In the genomic region with DNA sequence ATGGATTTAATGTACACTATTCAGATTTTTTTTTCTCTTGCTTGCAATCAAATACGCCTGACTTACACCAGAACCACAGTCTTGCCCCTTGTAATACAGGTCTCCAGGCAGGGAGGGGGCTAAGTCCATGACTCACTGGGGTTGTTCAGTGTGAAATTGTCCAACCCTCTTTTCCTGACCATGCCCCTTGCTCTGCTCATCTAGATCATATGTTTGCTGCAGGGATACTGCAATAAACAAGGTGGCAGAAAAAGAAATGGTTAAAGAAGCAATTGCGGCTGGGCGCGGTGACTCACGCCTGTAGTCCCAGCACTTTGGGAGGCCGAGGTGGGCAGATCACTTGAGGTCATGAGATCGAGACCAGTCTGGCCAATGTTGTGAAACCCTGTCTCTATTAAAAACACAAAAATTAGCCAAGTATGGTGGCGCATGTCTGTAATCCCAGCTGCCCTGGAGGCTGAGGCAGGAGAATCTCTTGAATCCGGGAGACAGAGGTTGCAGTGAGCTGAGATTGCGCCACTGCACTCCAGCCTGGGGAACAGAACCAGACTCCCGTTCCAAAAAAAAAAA, we compare ENCODE assay signal across 28 cellular contexts.
"Had no signal": no experiment of that assay in that cellular context is flagged by ENCODE, and none has a peak within 500 bp of the region (broad histone marks: within the 10 kb centered on the region; RNA-seq: fewer than 3 reads in every experiment).

No MANE protein-coding gene starts in this region.

- H3K4me1 Mint-ChIP-seq: activated CD4-positive, alpha-beta memory T cell treated with anti-CD3 and anti-CD28 coated beads, Interleukin-2, amount 10 ng/mL, durations not matched to agents 7 days and 5 days; activated CD4-positive, alpha-beta T cell treated with anti-CD3 and anti-CD28 coated beads, Interleukin-2, amount 10 ng/mL, durations not matched to agents 7 days and 5 days; activated T-helper 17 cell treated with anti-CD3 and anti-CD28 coated beads, Interleukin-2, amount 50 U/mL, for 72 hours; WTC11 had no signal

- H3K4me3 ChIP-seq: Peyer's patch, SJCRH30 had no signal

- H3K4me3 Mint-ChIP-seq: activated CD4-positive, alpha-beta memory T cell treated with anti-CD3 and anti-CD28 coated beads, Interleukin-2, amount 10 ng/mL, durations not matched to agents 7 days and 5 days; activated CD4-positive, alpha-beta T cell treated with anti-CD3 and anti-CD28 coated beads, Interleukin-2, amount 10 ng/mL, durations not matched to agents 7 days and 5 days; activated naive CD4-positive, alpha-beta T cell treated with anti-CD3 and anti-CD28 coated beads for 36 hours; activated naive CD8-positive, alpha-beta T cell; activated T-helper 17 cell treated with anti-CD3 and anti-CD28 coated beads, Interleukin-2, amount 50 U/mL, for 72 hours; T-helper 1 cell treated with Interleukin-12 subunit alpha and Interleukin-12 subunit beta and Interleukin-4 antibody, amounts not matched to agents 30 μg/mL and 1 μg/mL, for 36 hours; WTC11 had no signal

- H3K36me3 ChIP-seq: Peyer's patch, SJCRH30 had no signal

- H3K9me3 ChIP-seq: Peyer's patch, SJCRH30 had no signal

- H3K36me3 Mint-ChIP-seq: activated naive CD8-positive, alpha-beta T cell; WTC11 had no signal

- H3K27ac ChIP-seq: Peyer's patch, RWPE1, SJCRH30 had no signal

- H3K9me3 Mint-ChIP-seq: activated CD4-positive, alpha-beta memory T cell treated with anti-CD3 and anti-CD28 coated beads, Interleukin-2, amount 10 ng/mL, durations not matched to agents 7 days and 5 days; activated CD4-positive, alpha-beta T cell treated with anti-CD3 and anti-CD28 coated beads, Interleukin-2, amount 10 ng/mL, durations not matched to agents 7 days and 5 days; activated naive CD4-positive, alpha-beta T cell treated with anti-CD3 and anti-CD28 coated beads for 36 hours; activated T-helper 17 cell treated with anti-CD3 and anti-CD28 coated beads, Interleukin-2, amount 50 U/mL, for 72 hours; T-helper 1 cell treated with Interleukin-12 subunit alpha and Interleukin-12 subunit beta and Interleukin-4 antibody, amounts not matched to agents 30 μg/mL and 1 μg/mL, for 36 hours had no signal

- H3K27me3 Mint-ChIP-seq: activated CD4-positive, alpha-beta memory T cell treated with anti-CD3 and anti-CD28 coated beads, Interleukin-2, amount 10 ng/mL, durations not matched to agents 7 days and 5 days; activated CD4-positive, alpha-beta T cell treated with anti-CD3 and anti-CD28 coated beads, Interleukin-2, amount 10 ng/mL, durations not matched to agents 7 days and 5 days had no signal

- H3K4me1 ChIP-seq: Peyer's patch, SJCRH30 had no signal

- H3K27ac Mint-ChIP-seq: activated CD4-positive, alpha-beta memory T cell treated with anti-CD3 and anti-CD28 coated beads, Interleukin-2, amount 10 ng/mL, durations not matched to agents 7 days and 5 days; activated CD4-positive, alpha-beta T cell treated with anti-CD3 and anti-CD28 coated beads, Interleukin-2, amount 10 ng/mL, durations not matched to agents 7 days and 5 days; activated naive CD4-positive, alpha-beta T cell treated with anti-CD3 and anti-CD28 coated beads for 36 hours; activated naive CD8-positive, alpha-beta T cell; activated T-helper 17 cell treated with anti-CD3 and anti-CD28 coated beads, Interleukin-2, amount 50 U/mL, for 72 hours; T-helper 1 cell treated with Interleukin-12 subunit alpha and Interleukin-12 subunit beta and Interleukin-4 antibody, amounts not matched to agents 30 μg/mL and 1 μg/mL, for 36 hours; WTC11 had no signal

- DNase-seq: activated CD4-positive, alpha-beta memory T cell treated with anti-CD3 and anti-CD28 coated beads, Interleukin-2, amount 10 ng/mL, durations not matched to agents 7 days and 5 days; activated CD4-positive, alpha-beta T cell treated with anti-CD3 and anti-CD28 coated beads for 1 hour; activated CD4-positive, alpha-beta T cell treated with anti-CD3 and anti-CD28 coated beads, Interleukin-2, amount 10 ng/mL, durations not matched to agents 7 days and 5 days; activated gamma-delta T cell; activated naive CD4-positive, alpha-beta T cell treated with anti-CD3 and anti-CD28 coated beads for 36 hours; activated T-cell treated with anti-CD3 and anti-CD28 coated beads for 4 hours; activated T-cell treated with anti-CD3 and anti-CD28 coated beads, Interleukin-2, amount 50 U/mL, for 48 hours; caudate nucleus; Karpas-422; MV-4-11; NCI-H1105; NCI-H1436; NCI-H1694 treated with DMSO at 0.1 percent for 48 hours; NCI-H2029 treated with DMSO at 0.1 percent for 48 hours; NCI-H345; NCI-H510A; NCI-H526 treated with DMSO at 0.1 percent for 48 hours; NCI-H82; Peyer's patch; Right ventricle myocardium superior; SJCRH30; SW 1271 had no signal

- H3K27me3 ChIP-seq: Peyer's patch had no signal

- ATAC-seq: activated T-helper 17 cell treated with anti-CD3 and anti-CD28 coated beads, Interleukin-2, amount 50 U/mL, for 72 hours; SK-N-SH treated with all-trans-retinoic acid at 6 μM for 48 hours; WTC11 had no signal
